ENCODE assay signal across 1 cellular context in the genomic region with DNA sequence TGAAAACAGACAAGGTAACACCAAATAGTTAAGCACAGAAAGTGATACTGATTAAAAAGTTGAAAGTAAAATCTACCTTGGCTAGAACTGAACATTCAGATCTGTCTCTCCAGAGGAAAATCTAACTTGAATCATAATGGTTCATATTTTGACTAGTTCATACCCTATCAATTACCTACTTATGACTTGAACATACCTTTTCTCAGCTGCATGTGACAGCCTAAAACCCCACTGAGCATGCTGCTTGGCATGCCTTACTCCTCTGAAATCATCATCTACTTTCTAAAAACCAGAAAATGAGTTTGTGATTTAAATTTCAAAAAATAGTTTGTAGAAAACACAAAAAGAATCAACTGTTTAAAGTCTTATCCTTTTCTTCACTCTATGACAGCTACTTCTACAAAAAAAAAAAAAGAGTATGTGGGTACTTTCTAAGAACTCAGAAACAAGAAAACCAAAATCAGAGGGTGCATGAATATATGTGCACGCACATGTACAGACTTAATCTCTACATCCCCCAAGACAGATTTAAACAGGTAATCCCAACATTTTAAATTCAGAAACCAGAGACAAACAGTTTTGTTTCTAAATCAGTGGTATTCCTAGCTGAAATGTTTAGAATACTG.
TF ChIP-seq lines count a peak whose summit lies in the region.

No MANE protein-coding gene starts in this region.

TF ChIP-seq in HEK293, 187 proteins besides CTCF, POLR2A, EP300 and RAD21:
- TF ChIP-seq PRDM1 (tag by site-specific recombination; IDR thresholded peaks at IDR 0.05), result peak; percentile 52
